In genomic region chr18:35526476-35527120, GRCh38 we compare ENCODE assay signal across 10 cellular contexts. TPM values are rescaled to one million over a fixed set of nuclear protein-coding genes. Genes with fewer than 3 reads are reported as not detected.
DNase-seq lines count a peak whose midpoint lies in the region; ATAC-seq and TF ChIP-seq lines count a peak whose summit lies in the region.
"Had no signal": no experiment of that assay in that cellular context is flagged by ENCODE, and none has a peak within 500 bp of the region (broad histone marks: within the 10 kb centered on the region; RNA-seq: fewer than 3 reads in every experiment).

No MANE protein-coding gene starts in this region.

- H3K36me3 Mint-ChIP-seq in glutamatergic neuron (ENCODE audit: unreplicated experiment), result peaks cover 10% of the 10 kb centered on the region
- H3K36me3 Mint-ChIP-seq in osteocyte (ENCODE audit: unreplicated experiment), result peaks cover 10% of the 10 kb centered on the region

- no peaks in the 10 kb centered on the region for H3K27me3 Mint-ChIP-seq in glutamatergic neuron (ENCODE audit: unreplicated experiment)
- no peaks in the 10 kb centered on the region for H3K27me3 Mint-ChIP-seq in osteocyte (ENCODE audit: unreplicated experiment)

- DNase-seq in KG1 (lab: John Stamatoyannopoulos, UW) (peak; percentile 28), SKM-1 (lab: John Stamatoyannopoulos, UW; ENCODE audit: unreplicated experiment) (peak; percentile 28), glutamatergic neuron (no peak), renal cortical epithelial cell (ENCODE audit: low read depth) (peak; percentile 68), left colon (no peak), osteocyte (ENCODE audit: extremely low spot score, unreplicated experiment) (no peak), activated T-cell treated with anti-CD3 and anti-CD28 coated beads for 4 hours (no peak)
- DNase-seq: activated T-cell treated with anti-CD3 and anti-CD28 coated beads, Interleukin-2, amount 50 U/mL, for 72 hours; SK-N-SH had no signal

- no peak for ATAC-seq in HG03159 (IDR thresholded peaks at IDR 0.05; ENCODE audit: unreplicated experiment)
- ATAC-seq in left colon, result no peak
- ATAC-seq: activated T-cell treated with anti-CD3 and anti-CD28 coated beads, Interleukin-2, amount 50 U/mL, for 72 hours had no signal

- H3K4me1 Mint-ChIP-seq in glutamatergic neuron (ENCODE audit: low read depth, unreplicated experiment), result peaks cover 10% of the 10 kb centered on the region
- H3K4me1 Mint-ChIP-seq in osteocyte (ENCODE audit: unreplicated experiment), result peaks cover 32% of the 10 kb centered on the region

- H3K9me3 Mint-ChIP-seq in glutamatergic neuron (ENCODE audit: unreplicated experiment) (peaks cover 9% of the 10 kb centered on the region), osteocyte (ENCODE audit: unreplicated experiment) (peaks cover 27% of the 10 kb centered on the region)
- H3K9me3 Mint-ChIP-seq: activated T-cell treated with anti-CD3 and anti-CD28 coated beads, Interleukin-2, amount 50 U/mL, for 72 hours had no signal

- no peak for TF ChIP-seq CTCF in glutamatergic neuron (IDR thresholded peaks at IDR 0.05; ENCODE audit: partially characterized antibody, unreplicated experiment)
- TF ChIP-seq CTCF in osteocyte (IDR thresholded peaks at IDR 0.05), result no peak

- H3K27ac Mint-ChIP-seq in glutamatergic neuron (ENCODE audit: unreplicated experiment) (no peak overlapping the region), osteocyte (ENCODE audit: unreplicated experiment) (no peak overlapping the region)
- H3K27ac Mint-ChIP-seq: activated T-cell treated with anti-CD3 and anti-CD28 coated beads, Interleukin-2, amount 50 U/mL, for 72 hours had no signal

- peak overlapping the region; percentile 30 for H3K4me3 Mint-ChIP-seq in glutamatergic neuron (ENCODE audit: unreplicated experiment)
- no peak overlapping the region for H3K4me3 Mint-ChIP-seq in osteocyte (ENCODE audit: unreplicated experiment)
- H3K4me3 Mint-ChIP-seq: activated T-cell treated with anti-CD3 and anti-CD28 coated beads, Interleukin-2, amount 50 U/mL, for 72 hours had no signal

- intact Hi-C loops in left colon (cut with DNase I, micrococcal nuclease), result no loop called here

RNA-seq across cellular contexts. Expression of gene INO80C, which starts 28.8 kb away (rescaled TPM):
- total RNA-seq in glutamatergic neuron (ENCODE audit: unreplicated experiment) (38.7 TPM), renal cortical epithelial cell (4.7 and 6.2 TPM in 2 replicates), left colon (10 to 100 TPM; 35.2 to 37.5 TPM), osteocyte (27.1 and 30.2 TPM in 2 replicates)

RNA-seq across cellular contexts. Expression of gene GALNT1, which starts 54.9 kb away (rescaled TPM):
- total RNA-seq in glutamatergic neuron (ENCODE audit: unreplicated experiment) (65.3 TPM), renal cortical epithelial cell (123 and 149 TPM in 2 replicates), left colon (100 to 1,000 TPM; 121 to 143 TPM), osteocyte (264 and 270 TPM in 2 replicates)

Comparison
In these comparisons a context has a peak if more than half of its experiments do, and no peak if none do; other contexts are left out.
1. DNase-seq: peak in KG1 (single experiment), SKM-1 (single experiment) and renal cortical epithelial cell (single experiment); none in glutamatergic neuron (single experiment), left colon (0 of 2), osteocyte (single experiment) and activated T-cell treated with anti-CD3 and anti-CD28 coated beads for 4 hours (single experiment).